In the genomic region with DNA sequence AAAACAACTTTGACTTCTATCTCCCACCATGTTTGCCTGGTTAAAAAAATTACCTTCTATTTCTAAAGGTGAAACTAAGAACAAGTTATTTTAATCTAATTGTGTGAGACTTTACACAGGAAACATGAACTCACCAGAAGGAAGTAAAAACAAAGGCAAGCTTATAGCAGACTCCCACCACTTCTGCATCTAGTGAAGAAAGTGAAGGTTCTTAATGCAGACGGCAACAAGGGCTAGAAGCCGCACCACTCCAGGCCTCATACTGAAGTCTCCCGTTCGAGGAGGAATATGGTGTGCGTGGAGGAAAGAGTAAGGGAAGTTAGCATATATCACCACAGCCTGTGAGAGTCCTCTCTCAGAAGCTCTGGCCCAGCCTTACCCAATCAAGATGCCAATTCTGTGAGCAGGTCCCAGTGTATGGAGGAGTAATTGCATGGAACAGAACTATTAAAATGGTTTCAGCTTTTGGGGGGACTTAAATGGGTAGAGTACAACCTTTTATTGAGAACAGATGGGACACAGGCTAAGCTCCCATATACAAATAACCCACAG, we compare ENCODE assay signal across 22 cellular contexts.
A peak's percentile ranks its signal among the peaks of the same experiment; 100 is the strongest.
DNase-seq lines count a peak whose midpoint lies in the region; ATAC-seq and TF ChIP-seq lines count a peak whose summit lies in the region.
"Had no signal": no experiment of that assay in that cellular context is flagged by ENCODE, and none has a peak within 500 bp of the region (broad histone marks: within the 10 kb centered on the region; RNA-seq: fewer than 3 reads in every experiment).

No MANE protein-coding gene starts in this region.

- no peaks in the 10 kb centered on the region for H3K36me3 ChIP-seq in CD8-positive, alpha-beta memory T cell (ENCODE audit: insufficient read depth, low read length)
- H3K36me3 ChIP-seq: breast epithelium, tibial nerve had no signal

- H3K9me3 Mint-ChIP-seq in CD4-positive, alpha-beta T cell = no peaks in the 10 kb centered on the region
- peaks cover 0 to 3% (median 3%) of the 10 kb centered on the region in 5 donors for H3K9me3 Mint-ChIP-seq in CD8-positive, alpha-beta memory T cell
- H3K9me3 Mint-ChIP-seq: activated CD8-positive, alpha-beta T cell treated with anti-CD3 and anti-CD28 coated beads for 36 hours had no signal

- H3K4me1 ChIP-seq in CD8-positive, alpha-beta memory T cell (ENCODE audit: insufficient read depth, low read length) = no peaks in the 10 kb centered on the region
- H3K4me1 ChIP-seq: breast epithelium, parathyroid adenoma, tibial nerve had no signal

- no peaks in the 10 kb centered on the region for H3K27me3 Mint-ChIP-seq in CD4-positive, alpha-beta T cell
- no peaks in the 10 kb centered on the region for H3K27me3 Mint-ChIP-seq in CD8-positive, alpha-beta memory T cell
- H3K27me3 Mint-ChIP-seq: activated CD8-positive, alpha-beta T cell treated with anti-CD3 and anti-CD28 coated beads for 36 hours had no signal

- ATAC-seq in CD4-positive, alpha-beta T cell (ENCODE audit: poor library complexity) = no peak
- ATAC-seq in GM19351 (IDR thresholded peaks at IDR 0.05; ENCODE audit: unreplicated experiment) = peak; percentile 77
- ATAC-seq in HG03025 (IDR thresholded peaks at IDR 0.05; ENCODE audit: low FRiP score, unreplicated experiment) = peak; percentile 66
- ATAC-seq: activated CD8-positive, alpha-beta T cell treated with anti-CD3 and anti-CD28 coated beads for 36 hours; K562; Right ventricle myocardium inferior had no signal

- intact Hi-C loops in CD4-positive, alpha-beta T cell (cut with DNase I, micrococcal nuclease) = no loop called here

- no peak overlapping the region for H3K4me3 ChIP-seq in CD8-positive, alpha-beta memory T cell (ENCODE audit: low read length)
- H3K4me3 ChIP-seq: breast epithelium, K562, tibial nerve had no signal

- H3K4me1 Mint-ChIP-seq in CD4-positive, alpha-beta T cell (ENCODE audit: low read depth) = peaks cover 16% of the 10 kb centered on the region
- no peaks in the 10 kb centered on the region for H3K4me1 Mint-ChIP-seq in CD8-positive, alpha-beta memory T cell

- peak overlapping the region; percentile 53 for H3K27ac Mint-ChIP-seq in CD4-positive, alpha-beta T cell
- no peak overlapping the region for H3K27ac Mint-ChIP-seq in CD8-positive, alpha-beta memory T cell
- H3K27ac Mint-ChIP-seq: activated CD8-positive, alpha-beta T cell treated with anti-CD3 and anti-CD28 coated beads for 36 hours had no signal

- H3K9me3 ChIP-seq in CD4-positive, alpha-beta T cell (ENCODE audit: control insufficient read depth, low read length) = no peaks in the 10 kb centered on the region
- H3K9me3 ChIP-seq in CD8-positive, alpha-beta memory T cell (ENCODE audit: low read length) = no peaks in the 10 kb centered on the region
- H3K9me3 ChIP-seq: breast epithelium, tibial nerve had no signal

- no peaks in the 10 kb centered on the region for H3K27me3 ChIP-seq in CD4-positive, alpha-beta T cell (ENCODE audit: control insufficient read depth, insufficient read depth, low read length)
- no peaks in the 10 kb centered on the region for H3K27me3 ChIP-seq in CD8-positive, alpha-beta memory T cell (ENCODE audit: insufficient read depth, low read length, poor library complexity, severe bottlenecking)
- H3K27me3 ChIP-seq: breast epithelium, tibial nerve had no signal

- CTCF ChIA-PET in CD4-positive, alpha-beta T cell (lab: Charles Lee) = no interaction called here
- CTCF ChIA-PET in CD8-positive, alpha-beta memory T cell (lab: Charles Lee) = no interaction called here

- no peak for DNase-seq in CD4-positive, alpha-beta T cell
- DNase-seq in NOMO-1 treated with DMSO at 0.1 percent for 48 hours (lab: John Stamatoyannopoulos, UW; ENCODE audit: unreplicated experiment) (peak; percentile 62), SIG-M5 (lab: John Stamatoyannopoulos, UW) (no peak), cerebellar cortex (ENCODE audit: low spot score) (no peak)
- no peak for DNase-seq in activated CD4-positive, alpha-beta T cell treated with anti-CD3 and anti-CD28 coated beads, Interleukin-2, amount 50 U/mL, for 4 hours
- DNase-seq in CD8-positive, alpha-beta memory T cell = no peak
- DNase-seq: ACHN; activated CD8-positive, alpha-beta T cell treated with anti-CD3 and anti-CD28 coated beads for 36 hours; activated naive CD4-positive, alpha-beta T cell treated with Interleukin-2 at 50 U/mL for 16 hours; foreskin fibroblast; midbrain; NCI-H2029; NCI-H748 treated with DMSO at 0.1 percent for 48 hours; stimulated activated CD4-positive, alpha-beta T cell treated with anti-CD3 and anti-CD28 coated beads, Interleukin-12 subunit alpha, Interleukin-12 subunit beta, amount 100 ng/mL, for 4 hours; T1000 had no signal

- H3K36me3 Mint-ChIP-seq in CD4-positive, alpha-beta T cell (ENCODE audit: low read depth) = no peaks in the 10 kb centered on the region
- no peaks in the 10 kb centered on the region for H3K36me3 Mint-ChIP-seq in CD8-positive, alpha-beta memory T cell

- no peak for TF ChIP-seq CTCF in CD4-positive, alpha-beta T cell (IDR thresholded peaks at IDR 0.05)

- POLR2A ChIA-PET in CD4-positive, alpha-beta T cell (lab: Charles Lee) = no interaction called here
- POLR2A ChIA-PET in CD8-positive, alpha-beta memory T cell (lab: Charles Lee) = no interaction called here

- H3K27ac ChIP-seq in CD4-positive, alpha-beta T cell (ENCODE audit: low read depth, low read length) = no peak overlapping the region
- H3K27ac ChIP-seq in CD8-positive, alpha-beta memory T cell (ENCODE audit: low read depth, low read length) = no peak overlapping the region
- H3K27ac ChIP-seq: breast epithelium, parathyroid adenoma, tibial nerve had no signal

- no peak overlapping the region for H3K4me3 Mint-ChIP-seq in CD4-positive, alpha-beta T cell
- no peak overlapping the region for H3K4me3 Mint-ChIP-seq in CD8-positive, alpha-beta memory T cell
- H3K4me3 Mint-ChIP-seq: activated CD8-positive, alpha-beta T cell treated with anti-CD3 and anti-CD28 coated beads for 36 hours had no signal
